8 cellular contexts compared by ENCODE assay signal in genomic region chr1:116372651-116373444, GRCh38. TPM values are rescaled to one million over a fixed set of nuclear protein-coding genes. Genes with fewer than 3 reads are reported as not detected.
A peak's percentile ranks its signal among the peaks of the same experiment; 100 is the strongest.
DNase-seq lines count a peak whose midpoint lies in the region; ATAC-seq and TF ChIP-seq lines count a peak whose summit lies in the region.

TSS of gene ATP1A1 (plus strand) at chr1:116373244. CDS start at chr1:116373512, 268 bp downstream.

- peak within 1 kb of the TSS; percentile 98 for H3K4me3 Mint-ChIP-seq in CD4-positive, alpha-beta T cell

- peaks cover 9 to 44% (median 37%) of the 10 kb centered on the region in 4 donors for H3K4me1 ChIP-seq in liver (ENCODE audit: control insufficient read depth in 4 of 4, insufficient read depth in 4 of 4, low read length in 3 of 4)

- WGBS in liver = 1% methylated on average over 81 of the region's 81 CpGs

- peak within 1 kb of the TSS; percentile 30 to 64 for H3K9ac ChIP-seq in liver (ENCODE audit: low read depth in 1 of 2, low read length in 2 of 2)

- H3K4me1 Mint-ChIP-seq in CD4-positive, alpha-beta T cell (ENCODE audit: low read depth) = peaks cover 58% of the 10 kb centered on the region

- peak within 1 kb of the TSS; percentile 93 for H3K27ac Mint-ChIP-seq in CD4-positive, alpha-beta T cell

- peak within 1 kb of the TSS; percentile 54 to 97 (median 64) for H3K4me3 ChIP-seq in liver (ENCODE audit: low read depth in 1 of 3, low read length in 3 of 3)

- peak; percentile 66 for ATAC-seq in CD4-positive, alpha-beta T cell (ENCODE audit: poor library complexity)
- ATAC-seq in GM19455 (IDR thresholded peaks at IDR 0.05; ENCODE audit: unreplicated experiment) = peak; percentile 71

- no peaks in the 10 kb centered on the region for H3K27me3 Mint-ChIP-seq in CD4-positive, alpha-beta T cell

- no peak for TF ChIP-seq RAD21 in liver (IDR thresholded peaks at IDR 0.05)

- intact Hi-C loops in CD4-positive, alpha-beta T cell (cut with DNase I, micrococcal nuclease) = loop anchor here in 1 of 2 experiments (5.0 kb wide), 2 partner anchors 44 to 46 kb away; no protein-coding TSS in a partner anchor

- TF ChIP-seq CTCF in CD4-positive, alpha-beta T cell (IDR thresholded peaks at IDR 0.05) = no peak
- TF ChIP-seq CTCF in liver (IDR thresholded peaks at IDR 0.05; ENCODE audit: low read depth, low read length, missing input control) = peak; percentile 13

- no peaks in the 10 kb centered on the region for H3K27me3 ChIP-seq in CD4-positive, alpha-beta T cell (ENCODE audit: control insufficient read depth, insufficient read depth, low read length)
- H3K27me3 ChIP-seq in liver (ENCODE audit: control insufficient read depth in 4 of 4, insufficient read depth in 4 of 4, low read length in 3 of 4) = no peaks in the 10 kb centered on the region

- H3K27ac ChIP-seq in CD4-positive, alpha-beta T cell (ENCODE audit: low read depth, low read length) = peak within 1 kb of the TSS; percentile 98
- peak within 1 kb of the TSS; percentile 78 to 88 for H3K27ac ChIP-seq in liver (ENCODE audit: low read depth in 1 of 2, low read length in 2 of 2)

- no peaks in the 10 kb centered on the region for H3K9me3 Mint-ChIP-seq in CD4-positive, alpha-beta T cell

- no peaks in the 10 kb centered on the region for H3K9me3 ChIP-seq in CD4-positive, alpha-beta T cell (ENCODE audit: control insufficient read depth, low read length)
- no peaks in the 10 kb centered on the region for H3K9me3 ChIP-seq in liver (ENCODE audit: control insufficient read depth in 4 of 4, low read length in 3 of 4)

- CTCF ChIA-PET in CD4-positive, alpha-beta T cell (lab: Charles Lee) = interaction anchor here (1.7 to 2.0 kb wide), 2 partner anchors 17 to 234 kb away, joined by 3 to 6 read pairs; no protein-coding TSS in a partner anchor

- POLR2A ChIA-PET in CD4-positive, alpha-beta T cell (lab: Charles Lee) = interaction anchor here (0.6 to 5.7 kb wide), 13 partner anchors 8 to 687 kb away, joined by 3 to 35 read pairs (median 6); partner anchors contain the start of gene TTF2

- peaks cover 30% of the 10 kb centered on the region for H3K36me3 Mint-ChIP-seq in CD4-positive, alpha-beta T cell (ENCODE audit: low read depth)

- no peaks in the 10 kb centered on the region for H3K36me3 ChIP-seq in liver (ENCODE audit: control insufficient read depth in 4 of 4, insufficient read depth in 3 of 4, low read depth in 1 of 4, low read length in 3 of 4)

- DNase-seq in CD4-positive, alpha-beta T cell = peak; percentile 95 to 99 (median 97)
- DNase-seq in HK-2 (ENCODE audit: unreplicated experiment) (peak; percentile 91), NCI-H82 (lab: John Stamatoyannopoulos, UW) (peak; percentile 93), dermis blood vessel endothelial cell (peak; percentile 97)
- peak; percentile 99 for DNase-seq in activated CD4-positive, alpha-beta T cell treated with anti-CD3 and anti-CD28 coated beads, Interleukin-2, amount 50 U/mL, for 48 hours
- DNase-seq in stimulated activated CD4-positive, alpha-beta T cell treated with anti-CD3 and anti-CD28 coated beads, Interleukin-4, amount 100 ng/mL, for 1 hour = peak; percentile 99

TF ChIP-seq in liver, 16 proteins besides CTCF, POLR2A, EP300 and RAD21:
- TF ChIP-seq MAX (IDR thresholded peaks at IDR 0.05) (peak; percentile 22), YY1 (IDR thresholded peaks at IDR 0.05) (no peak), SP1 (IDR thresholded peaks at IDR 0.05) (peak; percentile 57), EGR1 (IDR thresholded peaks at IDR 0.05; ENCODE audit: low read depth in 2 of 2) (peak; percentile 36 to 60), RXRA (IDR thresholded peaks at IDR 0.05) (no peak), FOXA1 (IDR thresholded peaks at IDR 0.05) (peak; percentile 7), REST (IDR thresholded peaks at IDR 0.05) (peak; percentile 78), FOXA2 (IDR thresholded peaks at IDR 0.05) (no peak), NR2F2 (IDR thresholded peaks at IDR 0.05) (no peak), GABPA (IDR thresholded peaks at IDR 0.05 in 1 of 2, conservative IDR thresholded peaks at IDR 0.05 in 1 of 2) (no peak), HNF4G (IDR thresholded peaks at IDR 0.05) (no peak), HNF4A (conservative IDR thresholded peaks at IDR 0.05) (no peak), JUND (IDR thresholded peaks at IDR 0.05) (peak in 1 of 2 donors; percentile 22)
TF ChIP-seq in liver: peak in this region for 6.

RNA-seq across cellular contexts. Expression of gene ATP1A1, which starts in this region (rescaled TPM):
- total RNA-seq in CD4-positive, alpha-beta T cell = 100 to 1,000 TPM; 251 to 262 TPM
- 208 and 350 TPM in 2 replicates for total RNA-seq in dermis blood vessel endothelial cell
- 100 to 1,000 TPM in 1 of 2 donors, 10 to 100 TPM in 1; 80.8 to 128 TPM for total RNA-seq in liver
- 10 to 100 TPM; 68.6 to 84.5 TPM for polyA plus RNA-seq in liver

Comparison
In these comparisons a context has a peak if more than half of its experiments do, and no peak if none do; other contexts are left out.
1. Peak in every context shown above with its lines: DNase-seq, ATAC-seq, H3K4me3 ChIP-seq and H3K27ac ChIP-seq.